1 cellular context compared by ENCODE assay signal in the genomic region with DNA sequence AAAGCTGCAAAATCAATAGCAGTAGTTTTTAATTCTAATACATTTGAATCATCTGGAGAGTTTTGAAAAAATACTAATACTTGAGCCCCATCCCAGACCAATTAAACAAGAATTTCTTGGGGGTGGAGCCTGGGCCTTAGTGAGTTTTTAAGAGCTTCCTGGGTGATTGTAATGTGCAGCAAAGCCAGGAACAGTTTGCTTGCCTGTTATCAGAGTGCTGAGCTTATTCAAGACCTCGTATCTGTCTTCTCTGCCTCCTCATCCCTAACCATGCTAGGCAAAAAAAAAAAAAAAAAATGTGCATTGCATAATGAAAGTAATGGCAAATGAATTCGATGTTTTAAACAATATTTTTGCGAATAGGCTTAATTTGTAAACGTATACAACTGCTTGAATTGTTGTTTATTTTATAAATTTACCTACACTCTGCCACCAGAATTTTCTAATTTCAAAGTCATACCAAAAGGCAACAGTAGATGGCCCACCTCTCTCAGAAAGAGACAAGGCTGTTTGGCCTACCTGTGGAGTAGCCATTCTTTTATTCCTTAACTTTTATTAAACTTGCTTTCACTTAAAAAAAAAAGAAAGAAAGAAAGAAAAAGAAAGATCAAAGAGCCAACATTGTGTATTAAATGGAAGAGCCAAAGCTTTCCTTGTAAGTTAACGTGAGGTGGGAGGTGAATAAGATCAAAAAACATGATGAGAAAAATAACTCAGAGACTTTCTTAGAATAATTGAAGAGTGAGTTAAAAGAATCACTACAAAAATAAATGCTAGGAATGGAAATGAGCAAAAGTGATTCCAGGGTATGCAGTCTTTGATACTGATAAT.
A peak's percentile ranks its signal among the peaks of the same experiment; 100 is the strongest.
TF ChIP-seq lines count a peak whose summit lies in the region.

No MANE protein-coding gene starts in this region.

TF ChIP-seq in K562, 482 proteins besides CTCF, POLR2A, EP300 and RAD21 (continued from another document):
- no peak for TF ChIP-seq KLF6 (CRISPR knock-in tag; IDR thresholded peaks at IDR 0.05; ENCODE audit: borderline replicate concordance)
- TF ChIP-seq PHB (CRISPR knock-in tag; IDR thresholded peaks at IDR 0.05): no peak
- no peak for TF ChIP-seq GATA2 (CRISPR knock-in tag; IDR thresholded peaks at IDR 0.05)
- 0 out of 2 replicates have a peak, but pooled peaks have one; percentile 11 for TF ChIP-seq STAT5A (IDR thresholded peaks at IDR 0.05; ENCODE audit: borderline replicate concordance, low read length)
- TF ChIP-seq CBX3 (IDR thresholded peaks at IDR 0.05; ENCODE audit: borderline replicate concordance in 1 of 2, low read length in 2 of 2): 0 out of 3 replicates have a peak, but pooled peaks of 1 of the 2 experiments have one; percentile 42
- no peak for TF ChIP-seq ZNF584 (CRISPR knock-in tag; IDR thresholded peaks at IDR 0.05; ENCODE audit: low read depth)
- TF ChIP-seq ZFX (CRISPR knock-in tag; IDR thresholded peaks at IDR 0.05): peak; percentile 77
- TF ChIP-seq, protein P1, sequence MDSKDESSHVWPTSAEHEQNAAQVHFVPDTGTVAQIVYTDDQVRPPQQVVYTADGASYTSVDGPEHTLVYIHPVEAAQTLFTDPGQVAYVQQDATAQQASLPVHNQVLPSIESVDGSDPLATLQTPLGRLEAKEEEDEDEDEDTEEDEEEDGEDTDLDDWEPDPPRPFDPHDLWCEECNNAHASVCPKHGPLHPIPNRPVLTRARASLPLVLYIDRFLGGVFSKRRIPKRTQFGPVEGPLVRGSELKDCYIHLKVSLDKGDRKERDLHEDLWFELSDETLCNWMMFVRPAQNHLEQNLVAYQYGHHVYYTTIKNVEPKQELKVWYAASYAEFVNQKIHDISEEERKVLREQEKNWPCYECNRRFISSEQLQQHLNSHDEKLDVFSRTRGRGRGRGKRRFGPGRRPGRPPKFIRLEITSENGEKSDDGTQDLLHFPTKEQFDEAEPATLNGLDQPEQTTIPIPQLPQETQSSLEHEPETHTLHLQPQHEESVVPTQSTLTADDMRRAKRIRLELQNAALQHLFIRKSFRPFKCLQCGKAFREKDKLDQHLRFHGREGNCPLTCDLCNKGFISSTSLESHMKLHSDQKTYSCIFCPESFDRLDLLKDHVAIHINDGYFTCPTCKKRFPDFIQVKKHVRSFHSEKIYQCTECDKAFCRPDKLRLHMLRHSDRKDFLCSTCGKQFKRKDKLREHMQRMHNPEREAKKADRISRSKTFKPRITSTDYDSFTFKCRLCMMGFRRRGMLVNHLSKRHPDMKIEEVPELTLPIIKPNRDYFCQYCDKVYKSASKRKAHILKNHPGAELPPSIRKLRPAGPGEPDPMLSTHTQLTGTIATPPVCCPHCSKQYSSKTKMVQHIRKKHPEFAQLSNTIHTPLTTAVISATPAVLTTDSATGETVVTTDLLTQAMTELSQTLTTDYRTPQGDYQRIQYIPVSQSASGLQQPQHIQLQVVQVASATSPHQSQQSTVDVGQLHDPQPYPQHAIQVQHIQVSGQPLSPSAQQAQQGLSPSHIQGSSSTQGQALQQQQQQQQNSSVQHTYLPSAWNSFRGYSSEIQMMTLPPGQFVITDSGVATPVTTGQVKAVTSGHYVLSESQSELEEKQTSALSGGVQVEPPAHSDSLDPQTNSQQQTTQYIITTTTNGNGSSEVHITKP (IDR thresholded peaks at IDR 0.05; ENCODE audit: partially characterized antibody): no peak
- TF ChIP-seq, protein P2, sequence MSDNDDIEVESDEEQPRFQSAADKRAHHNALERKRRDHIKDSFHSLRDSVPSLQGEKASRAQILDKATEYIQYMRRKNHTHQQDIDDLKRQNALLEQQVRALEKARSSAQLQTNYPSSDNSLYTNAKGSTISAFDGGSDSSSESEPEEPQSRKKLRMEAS (CRISPR knock-in tag; IDR thresholded peaks at IDR 0.05): no peak
- TF ChIP-seq HLTF (IDR thresholded peaks at IDR 0.05): no peak
- peak; percentile 35 for TF ChIP-seq ZNF384 (IDR thresholded peaks at IDR 0.05; ENCODE audit: low read depth, low read length)
- TF ChIP-seq, protein P3, sequence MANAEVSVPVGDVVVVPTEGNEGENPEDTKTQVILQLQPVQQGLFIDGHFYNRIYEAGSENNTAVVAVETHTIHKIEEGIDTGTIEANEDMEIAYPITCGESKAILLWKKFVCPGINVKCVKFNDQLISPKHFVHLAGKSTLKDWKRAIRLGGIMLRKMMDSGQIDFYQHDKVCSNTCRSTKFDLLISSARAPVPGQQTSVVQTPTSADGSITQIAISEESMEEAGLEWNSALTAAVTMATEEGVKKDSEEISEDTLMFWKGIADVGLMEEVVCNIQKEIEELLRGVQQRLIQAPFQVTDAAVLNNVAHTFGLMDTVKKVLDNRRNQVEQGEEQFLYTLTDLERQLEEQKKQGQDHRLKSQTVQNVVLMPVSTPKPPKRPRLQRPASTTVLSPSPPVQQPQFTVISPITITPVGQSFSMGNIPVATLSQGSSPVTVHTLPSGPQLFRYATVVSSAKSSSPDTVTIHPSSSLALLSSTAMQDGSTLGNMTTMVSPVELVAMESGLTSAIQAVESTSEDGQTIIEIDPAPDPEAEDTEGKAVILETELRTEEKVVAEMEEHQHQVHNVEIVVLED (CRISPR knock-in tag; IDR thresholded peaks at IDR 0.05): no peak
- TF ChIP-seq, protein P4, sequence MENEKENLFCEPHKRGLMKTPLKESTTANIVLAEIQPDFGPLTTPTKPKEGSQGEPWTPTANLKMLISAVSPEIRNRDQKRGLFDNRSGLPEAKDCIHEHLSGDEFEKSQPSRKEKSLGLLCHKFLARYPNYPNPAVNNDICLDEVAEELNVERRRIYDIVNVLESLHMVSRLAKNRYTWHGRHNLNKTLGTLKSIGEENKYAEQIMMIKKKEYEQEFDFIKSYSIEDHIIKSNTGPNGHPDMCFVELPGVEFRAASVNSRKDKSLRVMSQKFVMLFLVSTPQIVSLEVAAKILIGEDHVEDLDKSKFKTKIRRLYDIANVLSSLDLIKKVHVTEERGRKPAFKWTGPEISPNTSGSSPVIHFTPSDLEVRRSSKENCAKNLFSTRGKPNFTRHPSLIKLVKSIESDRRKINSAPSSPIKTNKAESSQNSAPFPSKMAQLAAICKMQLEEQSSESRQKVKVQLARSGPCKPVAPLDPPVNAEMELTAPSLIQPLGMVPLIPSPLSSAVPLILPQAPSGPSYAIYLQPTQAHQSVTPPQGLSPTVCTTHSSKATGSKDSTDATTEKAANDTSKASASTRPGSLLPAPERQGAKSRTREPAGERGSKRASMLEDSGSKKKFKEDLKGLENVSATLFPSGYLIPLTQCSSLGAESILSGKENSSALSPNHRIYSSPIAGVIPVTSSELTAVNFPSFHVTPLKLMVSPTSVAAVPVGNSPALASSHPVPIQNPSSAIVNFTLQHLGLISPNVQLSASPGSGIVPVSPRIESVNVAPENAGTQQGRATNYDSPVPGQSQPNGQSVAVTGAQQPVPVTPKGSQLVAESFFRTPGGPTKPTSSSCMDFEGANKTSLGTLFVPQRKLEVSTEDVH (IDR thresholded peaks at IDR 0.05; ENCODE audit: low read depth, partially characterized antibody): peak; percentile 16
- TF ChIP-seq ZNF77 (CRISPR knock-in tag; IDR thresholded peaks at IDR 0.05): no peak
- no peak for TF ChIP-seq GATAD2A (IDR thresholded peaks at IDR 0.05)
TF ChIP-seq in K562: peak in this region for 29.
